ENCODE assay signal across 29 cellular contexts in the genomic region with DNA sequence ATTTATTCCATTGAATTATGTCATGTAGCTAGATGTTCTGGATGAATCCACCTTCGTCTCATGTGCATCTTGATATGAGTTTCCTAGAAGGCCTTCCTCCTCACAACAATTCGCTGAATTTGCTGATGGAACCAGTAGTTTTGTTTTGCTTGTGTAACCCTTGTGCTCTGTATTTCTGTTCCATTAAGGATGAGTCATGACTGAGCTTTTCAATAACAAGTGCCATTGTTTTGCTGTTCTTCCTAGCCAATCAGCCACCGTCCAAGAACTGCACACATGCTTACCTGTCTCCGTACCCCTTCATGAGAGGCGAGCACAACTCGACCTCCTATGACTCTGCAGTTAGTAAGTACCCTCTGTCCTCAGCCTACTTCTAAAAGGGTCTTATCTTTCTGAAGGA. TPM values are rescaled to one million over a fixed set of nuclear protein-coding genes. Genes with fewer than 3 reads are reported as not detected.
DNase-seq lines count a peak whose midpoint lies in the region; ATAC-seq and TF ChIP-seq lines count a peak whose summit lies in the region.
"Had no signal": no experiment of that assay in that cellular context is flagged by ENCODE, and none has a peak within 500 bp of the region (broad histone marks: within the 10 kb centered on the region; RNA-seq: fewer than 3 reads in every experiment).

No MANE protein-coding gene starts in this region.

- H3K36me3 ChIP-seq in left ventricle myocardium inferior: no peaks in the 10 kb centered on the region
- no peaks in the 10 kb centered on the region for H3K36me3 ChIP-seq in kidney epithelial cell (ENCODE audit: control insufficient read depth, insufficient read depth, low read length)
- H3K36me3 ChIP-seq: adrenal gland, thyroid gland, vagina had no signal

- H3K27ac ChIP-seq in left ventricle myocardium inferior (replicated peaks): peak overlapping the region; percentile 84
- H3K27ac ChIP-seq: adrenal gland, PC-9, thyroid gland, vagina had no signal

- H3K4me1 ChIP-seq in left ventricle myocardium inferior: peaks cover 51% of the 10 kb centered on the region
- H3K4me1 ChIP-seq: adrenal gland, thyroid gland, vagina had no signal

- H3K4me3 ChIP-seq in left ventricle myocardium inferior: peak overlapping the region; percentile 63
- no peak overlapping the region for H3K4me3 ChIP-seq in kidney epithelial cell (ENCODE audit: low read depth, low read length)
- H3K4me3 ChIP-seq: adrenal gland, GM12878, lung, mucosa of descending colon, PC-9, thyroid gland, vagina had no signal

- intact Hi-C loops in left ventricle myocardium inferior (cut with micrococcal nuclease) (no loop called here), left ventricle myocardium superior (cut with micrococcal nuclease) (loop anchor here (5.0 kb wide), 1 partner anchor 43 kb away; no protein-coding TSS in a partner anchor)

- TF ChIP-seq CTCF in left ventricle myocardium inferior (IDR thresholded peaks at IDR 0.05; ENCODE audit: borderline replicate concordance) (no peak), kidney epithelial cell (IDR thresholded peaks at IDR 0.05; ENCODE audit: insufficient read depth, low read length, poor library complexity, severe bottlenecking) (no peak)

- H3K27me3 ChIP-seq in left ventricle myocardium inferior (ENCODE audit: low read depth): no peaks in the 10 kb centered on the region
- H3K27me3 ChIP-seq in kidney epithelial cell (ENCODE audit: control insufficient read depth, insufficient read depth, low read length): no peaks in the 10 kb centered on the region
- H3K27me3 ChIP-seq: adrenal gland, thyroid gland, vagina had no signal

- H3K9me3 ChIP-seq in left ventricle myocardium inferior (replicated peaks): no peaks in the 10 kb centered on the region
- H3K9me3 ChIP-seq: adrenal gland, mucosa of descending colon, thyroid gland, vagina had no signal

- DNase-seq in left ventricle myocardium inferior (no peak), left ventricle myocardium superior (no peak), dermis microvascular lymphatic vessel endothelial cell (ENCODE audit: low read depth in 2 of 2) (peak; percentile 16 to 55), kidney epithelial cell (ENCODE audit: low read depth) (peak; percentile 2), middle frontal gyrus (ENCODE audit: extremely low spot score, low spot score) (no peak), DMS79 (lab: John Stamatoyannopoulos, UW) (no peak)
- DNase-seq: ACHN; activated CD8-positive, alpha-beta memory T cell treated with anti-CD3 and anti-CD28 coated beads, Interleukin-2, amount 50 U/mL, for 48 hours; activated CD8-positive, alpha-beta T cell treated with anti-CD3 and anti-CD28 coated beads for 36 hours; activated naive CD4-positive, alpha-beta T cell treated with anti-CD3 and anti-CD28 coated beads, Interleukin-2, amount 10 ng/mL, durations not matched to agents 7 days and 5 days; adrenal gland; CD4-positive, alpha-beta memory T cell; effector CD8-positive, alpha-beta T cell; head of caudate nucleus; Karpas-422; kidney glomerular epithelial cell; mucosa of descending colon; NCI-H1436; PC-9; retina; stimulated activated CD4-positive, alpha-beta T cell treated with anti-CD3 and anti-CD28 coated beads, Interleukin-2, amount 100 ng/mL, for 48 hours; thyroid gland had no signal

- ATAC-seq in left ventricle myocardium superior (no peak), GM19395 (IDR thresholded peaks at IDR 0.05; ENCODE audit: unreplicated experiment) (no peak), SK-N-SH treated with all-trans-retinoic acid at 6 μM for 48 hours (no peak)
- ATAC-seq: activated CD8-positive, alpha-beta T cell treated with anti-CD3 and anti-CD28 coated beads for 36 hours; GM12878; HCT116; mucosa of descending colon; natural killer cell treated with Interleukin-12 subunit alpha and Interleukin-12 subunit beta and Interleukin-15 and Interleukin-18, amount 100 ng/mL, for 72 hours had no signal

TF ChIP-seq in SK-N-SH treated with all-trans-retinoic acid at 6 μM for 48 hours, 23 proteins besides CTCF, POLR2A, EP300 and RAD21:
- TF ChIP-seq ZNF8 (CRISPR knock-in tag; IDR thresholded peaks at IDR 0.05) (no peak), ZFP30 (CRISPR knock-in tag; IDR thresholded peaks at IDR 0.05) (no peak), ZC3H10 (CRISPR knock-in tag; IDR thresholded peaks at IDR 0.05) (no peak), ISL1 (CRISPR knock-in tag; IDR thresholded peaks at IDR 0.05) (no peak), PPARA (CRISPR knock-in tag; IDR thresholded peaks at IDR 0.05; ENCODE audit: borderline replicate concordance) (no peak), ZNF565 (CRISPR knock-in tag; conservative IDR thresholded peaks at IDR 0.05; ENCODE audit: low read depth) (no peak), TOX (CRISPR knock-in tag; IDR thresholded peaks at IDR 0.05; ENCODE audit: borderline replicate concordance) (no peak), SNAI2 (CRISPR knock-in tag; IDR thresholded peaks at IDR 0.05) (no peak), CSRNP3 (CRISPR knock-in tag; IDR thresholded peaks at IDR 0.05) (no peak), ZFP3 (CRISPR knock-in tag; IDR thresholded peaks at IDR 0.05) (no peak), OSR1 (CRISPR knock-in tag; IDR thresholded peaks at IDR 0.05) (no peak)
- TF ChIP-seq, protein P1, sequence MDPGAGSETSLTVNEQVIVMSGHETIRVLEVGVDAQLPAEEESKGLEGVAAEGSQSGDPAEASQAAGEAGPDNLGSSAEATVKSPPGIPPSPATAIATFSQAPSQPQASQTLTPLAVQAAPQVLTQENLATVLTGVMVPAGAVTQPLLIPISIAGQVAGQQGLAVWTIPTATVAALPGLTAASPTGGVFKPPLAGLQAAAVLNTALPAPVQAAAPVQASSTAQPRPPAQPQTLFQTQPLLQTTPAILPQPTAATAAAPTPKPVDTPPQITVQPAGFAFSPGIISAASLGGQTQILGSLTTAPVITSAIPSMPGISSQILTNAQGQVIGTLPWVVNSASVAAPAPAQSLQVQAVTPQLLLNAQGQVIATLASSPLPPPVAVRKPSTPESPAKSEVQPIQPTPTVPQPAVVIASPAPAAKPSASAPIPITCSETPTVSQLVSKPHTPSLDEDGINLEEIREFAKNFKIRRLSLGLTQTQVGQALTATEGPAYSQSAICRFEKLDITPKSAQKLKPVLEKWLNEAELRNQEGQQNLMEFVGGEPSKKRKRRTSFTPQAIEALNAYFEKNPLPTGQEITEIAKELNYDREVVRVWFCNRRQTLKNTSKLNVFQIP (CRISPR knock-in tag; IDR thresholded peaks at IDR 0.05; ENCODE audit: borderline replicate concordance, low read depth): no peak

RNA-seq across cellular contexts. Expression of gene TMEM182, which starts 2.3 kb away (rescaled TPM):
- total RNA-seq in left ventricle myocardium inferior: 174 TPM
- total RNA-seq in left ventricle myocardium superior: 176 TPM
- 0.39 and 1.0 TPM in 2 replicates for total RNA-seq in dermis microvascular lymphatic vessel endothelial cell
- 4.7 and 5.9 TPM in 2 replicates for total RNA-seq in kidney epithelial cell

Comparison
In these comparisons a context has a peak if more than half of its experiments do, and no peak if none do; other contexts are left out.
1. DNase-seq: peak in dermis microvascular lymphatic vessel endothelial cell (2 of 2) and kidney epithelial cell (single experiment); none in left ventricle myocardium inferior (single experiment), left ventricle myocardium superior (single experiment), middle frontal gyrus (single experiment) and DMS79 (single experiment).
2. RNA of gene TMEM182, which starts 2.3 kb away (total RNA-seq): 176 TPM in left ventricle myocardium superior (single experiment) and 174 TPM in left ventricle myocardium inferior (single experiment); 4.7 to 5.9 TPM in kidney epithelial cell and 0.39 to 1.0 TPM in dermis microvascular lymphatic vessel endothelial cell; every median in the first group is over 10 times any median in the second.